Comparison of ENCODE assay signal across 22 cellular contexts in the genomic region with DNA sequence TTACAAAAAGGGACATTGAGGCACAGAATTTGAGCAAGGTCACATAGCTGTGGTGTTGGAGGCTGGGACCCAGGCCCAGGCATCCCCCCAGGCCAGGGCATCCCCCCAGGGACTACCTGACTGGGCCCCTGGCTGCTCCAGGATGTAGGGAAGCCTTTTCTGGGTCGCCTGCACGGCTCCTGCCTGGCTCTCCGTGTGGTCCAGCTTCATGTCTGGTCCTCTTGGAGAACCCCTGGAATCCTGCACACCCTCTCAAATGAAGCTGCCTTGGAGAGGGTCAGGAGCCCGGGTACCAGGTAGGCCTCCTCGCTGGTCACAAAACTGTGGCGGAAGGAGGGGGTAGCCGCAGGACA. TPM values are rescaled to one million over a fixed set of nuclear protein-coding genes. Genes with fewer than 3 reads are reported as not detected.
DNase-seq lines count a peak whose midpoint lies in the region; ATAC-seq, FAIRE-seq and TF ChIP-seq lines count a peak whose summit lies in the region.
"Had no signal": no experiment of that assay in that cellular context is flagged by ENCODE, and none has a peak within 500 bp of the region (broad histone marks: within the 10 kb centered on the region; RNA-seq: fewer than 3 reads in every experiment).

No MANE protein-coding gene starts in this region.

- H3K9ac ChIP-seq in Loucy (ENCODE audit: low read depth, low read length, poor library complexity, severe bottlenecking) = no peak overlapping the region
- H3K9ac ChIP-seq in HepG2 (ENCODE audit: insufficient read depth, low read depth, low read length) = no peak overlapping the region

- H3K36me3 ChIP-seq in Loucy (ENCODE audit: insufficient read depth, low read length) (no peaks in the 10 kb centered on the region), HepG2 (replicated peaks in 1 of 2; ENCODE audit: control insufficient read depth in 1 of 2, insufficient read depth in 2 of 2, low read length in 2 of 2) (no peaks in the 10 kb centered on the region; a peak in 1 of 5 replicates), upper lobe of right lung (no peaks in the 10 kb centered on the region), small intestine (ENCODE audit: control insufficient read depth in 2 of 2, insufficient read depth in 2 of 2, low read length in 2 of 2) (no peaks in the 10 kb centered on the region)
- H3K36me3 ChIP-seq: HAP-1 had no signal

- TF ChIP-seq EP300 in HepG2 (IDR thresholded peaks at IDR 0.05; ENCODE audit: low read depth in 2 of 2, low read length in 2 of 2) = no peak
- TF ChIP-seq EP300 in HepG2 (CRISPR knock-in tag; IDR thresholded peaks at IDR 0.05; ENCODE audit: borderline replicate concordance) = no peak

- 0 out of 2 replicates have a peak overlapping the region, but pooled peaks have one; percentile 73 for H2AFZ ChIP-seq in Loucy (ENCODE audit: low read length)
- H2AFZ ChIP-seq in HepG2 (ENCODE audit: low read length) = no peak overlapping the region

- H3F3A ChIP-seq in Loucy (ENCODE audit: low read depth) = no peaks in the 10 kb centered on the region

- H3K4me2 ChIP-seq in Loucy (ENCODE audit: low read depth, low read length, poor library complexity, severe bottlenecking) = no peak overlapping the region
- H3K4me2 ChIP-seq in HepG2 (ENCODE audit: low read depth, low read length) = peak overlapping the region; percentile 75

- intact Hi-C loops in cardiac septum (cut with DNase I) (no loop called here), right cardiac atrium (cut with DNase I) (no loop called here), HepG2 (cut with micrococcal nuclease; ENCODE audit: unreplicated experiment) (no loop called here), upper lobe of right lung (cut with DNase I) (no loop called here)

- in situ Hi-C loops in HepG2 (cut with HindIII; ENCODE audit: extremely low pct_ligation_motif_present, low pct_unique_long_range_greater_than_20kb) = no loop called here

- POLR2A ChIA-PET in HepG2 (lab: Yijun Ruan, JAX) = interaction anchor here (1.0 kb wide), 2 partner anchors 8 to 9 kb away, joined by 3 read pairs; no protein-coding TSS in a partner anchor

- H3K27me3 ChIP-seq in right cardiac atrium (ENCODE audit: control insufficient read depth, insufficient read depth) (no peaks in the 10 kb centered on the region), Loucy (ENCODE audit: insufficient read depth, low read length, poor library complexity, severe bottlenecking) (peaks cover 9% of the 10 kb centered on the region), HepG2 (ENCODE audit: control insufficient read depth in 1 of 2, insufficient read depth in 2 of 2, low read length in 2 of 2) (peaks cover 4 to 28% of the 10 kb centered on the region in 2 experiments; a peak in 4 of 5 replicates), upper lobe of right lung (no peaks in the 10 kb centered on the region), small intestine (ENCODE audit: control insufficient read depth in 2 of 2, insufficient read depth in 2 of 2, low read length in 2 of 2) (no peaks in the 10 kb centered on the region)

- DNase-seq in cardiac septum (ENCODE audit: low spot score) = peak; percentile 51
- no peak for DNase-seq in right cardiac atrium
- DNase-seq in HepG2 (ENCODE audit: low spot score) = no peak
- DNase-seq in upper lobe of right lung = peak; percentile 48
- DNase-seq in small intestine = no peak
- DNase-seq in AG20443 (ENCODE audit: low spot score) = no peak
- no peak for DNase-seq in middle frontal gyrus (ENCODE audit: extremely low spot score, low spot score)
- DNase-seq: Calu3, DMS79, KBM-7, NCI-H1092, NCI-H1694, NCI-H446 treated with DMSO at 0.1 percent for 48 hours, NCI-H748 treated with DMSO at 0.1 percent for 48 hours, PC-9 had no signal

- FAIRE-seq in HepG2 (lab: Jason Lieb, UNC) = no peak
- no peak for FAIRE-seq in small intestine (lab: Jason Lieb, UNC)
- FAIRE-seq: A204.1, G401.6, HTR-8/SVneo had no signal

- H3K9me3 ChIP-seq in right cardiac atrium (ENCODE audit: control insufficient read depth, low read length) = no peaks in the 10 kb centered on the region
- no peaks in the 10 kb centered on the region for H3K9me3 ChIP-seq in Loucy (ENCODE audit: insufficient read depth, low read depth, low read length)
- H3K9me3 ChIP-seq in HepG2 (ENCODE audit: low read length) = no peaks in the 10 kb centered on the region
- no peaks in the 10 kb centered on the region for H3K9me3 ChIP-seq in upper lobe of right lung
- H3K9me3 ChIP-seq in small intestine (ENCODE audit: control insufficient read depth, low read depth) = no peaks in the 10 kb centered on the region
- H3K9me3 ChIP-seq: HAP-1 had no signal

- no peaks in the 10 kb centered on the region for H3K9me2 ChIP-seq in Loucy (replicated peaks; ENCODE audit: low read depth, low read length)

- CTCF ChIA-PET in HepG2 (lab: Yijun Ruan, JAX; ENCODE audit: low intra/inter-chr PET ratio, low total read pairs) = interaction anchor here (1.8 kb wide), 1 partner anchor 16 kb away, joined by 5 read pairs; no protein-coding TSS in a partner anchor

- H3K4me3 ChIP-seq in right cardiac atrium (ENCODE audit: low read length) (no peak overlapping the region), Loucy (ENCODE audit: low read length, poor library complexity, severe bottlenecking) (no peak overlapping the region), HepG2 (replicated peaks in 1 of 3; ENCODE audit: insufficient read depth in 1 of 3, low read depth in 2 of 3, low read length in 3 of 3) (peak overlapping the region in 1 of 3 experiments; percentile 55; a peak in 1 of 6 replicates), upper lobe of right lung (no peak overlapping the region), small intestine (ENCODE audit: low read depth in 1 of 2, low read length in 2 of 2) (no peak overlapping the region)

- TF ChIP-seq POLR2A in HepG2 (IDR thresholded peaks at IDR 0.05; ENCODE audit: insufficient read depth in 1 of 2, low read depth in 2 of 2, low read length in 2 of 2) = no peak

- no peak for TF ChIP-seq RAD21 in HepG2 (CRISPR knock-in tag; IDR thresholded peaks at IDR 0.05)

- WGBS in right cardiac atrium = 96% methylated on average over 7 of the region's 7 CpGs
- WGBS in HepG2 (ENCODE audit: low lambda C conversion rate) = 51% methylated on average over 7 of the region's 7 CpGs
- WGBS in small intestine, 3 donors = 93 to 95% (median 94%) methylated on average over 7 of the region's 7 CpGs

- ATAC-seq in right cardiac atrium (no peak), HepG2 (peak; percentile 5; the same call in 2 of the 3 replicates), upper lobe of right lung (no peak)

- H3K4me1 ChIP-seq in right cardiac atrium (ENCODE audit: control insufficient read depth, insufficient read depth, low read length) (no peaks in the 10 kb centered on the region), Loucy (ENCODE audit: insufficient read depth, low read length, poor library complexity, severe bottlenecking) (peaks cover 5% of the 10 kb centered on the region), HepG2 (ENCODE audit: insufficient read depth, low read length) (peaks cover 28% of the 10 kb centered on the region), upper lobe of right lung (peaks cover 14% of the 10 kb centered on the region), small intestine (ENCODE audit: control insufficient read depth in 2 of 2, insufficient read depth in 1 of 2, low read depth in 1 of 2, low read length in 1 of 2) (peaks cover 0 to 2% of the 10 kb centered on the region in 2 donors)

- no peaks in the 10 kb centered on the region for H3K79me2 ChIP-seq in Loucy (ENCODE audit: insufficient read depth, low read length)
- H3K79me2 ChIP-seq in HepG2 (ENCODE audit: insufficient read depth, low read length) = no peaks in the 10 kb centered on the region

- no peak for TF ChIP-seq CTCF in Loucy (conservative IDR thresholded peaks at IDR 0.05; ENCODE audit: low read length)
- no peak for TF ChIP-seq CTCF in HepG2 (CRISPR knock-in tag; IDR thresholded peaks at IDR 0.05)
- TF ChIP-seq CTCF in upper lobe of right lung (IDR thresholded peaks at IDR 0.05) = no peak

- no TSS peak for BruUV-seq in HepG2 (replicated peaks; lab: Mats Ljungman, UMichigan)

- no peak overlapping the region for H3K27ac ChIP-seq in right cardiac atrium (ENCODE audit: low read length)
- no peak overlapping the region for H3K27ac ChIP-seq in HepG2 (ENCODE audit: extremely low read length, insufficient read depth, low read length)
- no peak overlapping the region for H3K27ac ChIP-seq in upper lobe of right lung
- H3K27ac ChIP-seq in small intestine (ENCODE audit: low read depth in 1 of 2, low read length in 1 of 2) = no peak overlapping the region
- H3K27ac ChIP-seq: PC-9, SK-N-MC had no signal

- H4K20me1 ChIP-seq in Loucy (ENCODE audit: insufficient read depth, low read length, poor library complexity, severe bottlenecking) = no peaks in the 10 kb centered on the region
- H4K20me1 ChIP-seq in HepG2 (ENCODE audit: insufficient read depth, low read length) = no peaks in the 10 kb centered on the region

RNA-seq across cellular contexts. Expression of a gene that starts 0.9 kb away (rescaled TPM):
- total RNA-seq in cardiac septum (7.1 TPM), right cardiac atrium (10 to 100 TPM; 19.1 to 33.2 (median 28.4) TPM), HepG2 (2016; rRNA removed; fragmentation: Illumina TruSeq; extraction: Trizol) (3.1 and 4.0 TPM in 2 replicates), upper lobe of right lung (7.4 TPM)
- polyA plus RNA-seq in right cardiac atrium (16.0 TPM), HepG2 (2011; rRNA removed) (6.6 and 7.8 TPM in 2 replicates), small intestine (1 to 10 TPM in 1 of 3 donors, under 1 TPM in 2; under 0.01 to 2.7 (median 0.27) TPM)
- total RNA-seq in HepG2 (2016; cell fraction: cytosol; rRNA removed; fragmentation: Illumina TruSeq; extraction: Trizol; ENCODE audit: low read depth) = 1.9 and 2.7 TPM in 2 replicates
- total RNA-seq in HepG2 (2016; cell fraction: insoluble cytoplasmic fraction; rRNA removed; fragmentation: Illumina TruSeq; extraction: Trizol) = 2.4 and 4.3 TPM in 2 replicates
- total RNA-seq in HepG2 (2016; cell fraction: membrane; rRNA removed; fragmentation: Illumina TruSeq; extraction: Trizol) = 1.9 and 2.3 TPM in 2 replicates
- total RNA-seq in HepG2 (2016; cell fraction: nucleus; rRNA removed; fragmentation: Illumina TruSeq; extraction: Trizol) = 7.6 and 9.5 TPM in 2 replicates
- polyA plus RNA-seq in HepG2 (2011; cell fraction: cytosol; rRNA removed) = 3.6 and 4.4 TPM in 2 replicates
- 23.5 and 27.3 TPM in 2 replicates for polyA plus RNA-seq in HepG2 (2011; cell fraction: nucleus; rRNA removed)
- 5.9 and 7.3 TPM in 2 replicates for polyA plus RNA-seq in HepG2 (2012)
- polyA plus RNA-seq in HepG2 (2016; cell fraction: cytosol; fragmentation: Illumina TruSeq; extraction: Trizol; ENCODE audit: low read depth) = 0.35 and 0.41 TPM in 2 replicates
- 2.4 and 3.9 TPM in 2 replicates for polyA plus RNA-seq in HepG2 (2016; cell fraction: insoluble cytoplasmic fraction; fragmentation: Illumina TruSeq; extraction: Trizol; ENCODE audit: low read depth)
- polyA plus RNA-seq in HepG2 (2016; cell fraction: membrane; fragmentation: Illumina TruSeq; extraction: Trizol; ENCODE audit: low read depth) = 0.68 TPM in 2 replicates
- 18.1 and 20.4 TPM in 2 replicates for polyA plus RNA-seq in HepG2 (2016; cell fraction: nucleus; fragmentation: Illumina TruSeq; extraction: Trizol; ENCODE audit: insufficient read depth, low read depth)
- polyA minus RNA-seq in HepG2 (2011; rRNA and poly(A)+ RNA removed; ENCODE audit: low replicate concordance) = 25.8 and 30.0 TPM in 2 replicates
- polyA minus RNA-seq in HepG2 (2011; cell fraction: cytosol; rRNA and poly(A)+ RNA removed) = 7.9 and 9.1 TPM in 2 replicates
- 13.4 and 15.3 TPM in 2 replicates for polyA minus RNA-seq in HepG2 (2011; cell fraction: nucleus; rRNA and poly(A)+ RNA removed)

RNA-seq across cellular contexts. Expression of a gene that starts 34.5 kb away (rescaled TPM):
- total RNA-seq in cardiac septum (0.59 TPM), right cardiac atrium (1 to 10 TPM; 1.6 to 4.6 (median 2.3) TPM), HepG2 (2016; rRNA removed; fragmentation: Illumina TruSeq; extraction: Trizol) (26.5 and 28.6 TPM in 2 replicates), upper lobe of right lung (2.9 TPM)
- polyA plus RNA-seq in right cardiac atrium (2.8 TPM), HepG2 (2011; rRNA removed) (23.9 and 30.3 TPM in 2 replicates), small intestine (10 to 100 TPM in 1 of 3 donors, 1 to 10 TPM in 1, under 1 TPM in 1; 0.67 to 15.5 (median 1.6) TPM)
- 15.7 and 18.2 TPM in 2 replicates for total RNA-seq in HepG2 (2016; cell fraction: cytosol; rRNA removed; fragmentation: Illumina TruSeq; extraction: Trizol; ENCODE audit: low read depth)
- total RNA-seq in HepG2 (2016; cell fraction: insoluble cytoplasmic fraction; rRNA removed; fragmentation: Illumina TruSeq; extraction: Trizol) = 23.7 and 27.5 TPM in 2 replicates
- total RNA-seq in HepG2 (2016; cell fraction: membrane; rRNA removed; fragmentation: Illumina TruSeq; extraction: Trizol) = 24.4 and 25.4 TPM in 2 replicates
- 23.6 and 27.9 TPM in 2 replicates for total RNA-seq in HepG2 (2016; cell fraction: nucleus; rRNA removed; fragmentation: Illumina TruSeq; extraction: Trizol)
- 11.8 and 18.1 TPM in 2 replicates for polyA plus RNA-seq in HepG2 (2011; cell fraction: cytosol; rRNA removed)
- polyA plus RNA-seq in HepG2 (2011; cell fraction: nucleus; rRNA removed) = 104 and 135 TPM in 2 replicates
- 12.2 and 19.3 TPM in 2 replicates for polyA plus RNA-seq in HepG2 (2012)
- 13.9 and 14.3 TPM in 2 replicates for polyA plus RNA-seq in HepG2 (2016; cell fraction: cytosol; fragmentation: Illumina TruSeq; extraction: Trizol; ENCODE audit: low read depth)
- polyA plus RNA-seq in HepG2 (2016; cell fraction: insoluble cytoplasmic fraction; fragmentation: Illumina TruSeq; extraction: Trizol; ENCODE audit: low read depth) = 37.5 and 41.0 TPM in 2 replicates
- 24.3 and 27.2 TPM in 2 replicates for polyA plus RNA-seq in HepG2 (2016; cell fraction: membrane; fragmentation: Illumina TruSeq; extraction: Trizol; ENCODE audit: low read depth)
- 82.1 and 85.7 TPM in 2 replicates for polyA plus RNA-seq in HepG2 (2016; cell fraction: nucleus; fragmentation: Illumina TruSeq; extraction: Trizol; ENCODE audit: insufficient read depth, low read depth)
- polyA minus RNA-seq in HepG2 (2011; rRNA and poly(A)+ RNA removed; ENCODE audit: low replicate concordance) = 12.7 and 26.2 TPM in 2 replicates
- polyA minus RNA-seq in HepG2 (2011; cell fraction: cytosol; rRNA and poly(A)+ RNA removed) = 7.7 and 12.2 TPM in 2 replicates
- polyA minus RNA-seq in HepG2 (2011; cell fraction: nucleus; rRNA and poly(A)+ RNA removed) = 12.3 and 21.4 TPM in 2 replicates

RNA-seq across cellular contexts. Expression of a gene that starts 34.7 kb away (rescaled TPM):
- total RNA-seq in cardiac septum (104 TPM), right cardiac atrium (100 to 1,000 TPM; 123 to 146 (median 135) TPM), HepG2 (2016; rRNA removed; fragmentation: Illumina TruSeq; extraction: Trizol) (134 and 166 TPM in 2 replicates), upper lobe of right lung (194 TPM)
- polyA plus RNA-seq in right cardiac atrium (84.5 TPM), HepG2 (2011; rRNA removed) (103 and 142 TPM in 2 replicates), small intestine (100 to 1,000 TPM in 2 of 3 donors, 10 to 100 TPM in 1; 99.1 to 190 (median 159) TPM)
- total RNA-seq in HepG2 (2016; cell fraction: cytosol; rRNA removed; fragmentation: Illumina TruSeq; extraction: Trizol; ENCODE audit: low read depth) = 35.5 and 37.6 TPM in 2 replicates
- 133 and 171 TPM in 2 replicates for total RNA-seq in HepG2 (2016; cell fraction: insoluble cytoplasmic fraction; rRNA removed; fragmentation: Illumina TruSeq; extraction: Trizol)
- total RNA-seq in HepG2 (2016; cell fraction: membrane; rRNA removed; fragmentation: Illumina TruSeq; extraction: Trizol) = 59.1 and 63.3 TPM in 2 replicates
- 64.5 and 74.2 TPM in 2 replicates for total RNA-seq in HepG2 (2016; cell fraction: nucleus; rRNA removed; fragmentation: Illumina TruSeq; extraction: Trizol)
- 112 and 159 TPM in 2 replicates for polyA plus RNA-seq in HepG2 (2011; cell fraction: cytosol; rRNA removed)
- polyA plus RNA-seq in HepG2 (2011; cell fraction: nucleus; rRNA removed) = 105 and 142 TPM in 2 replicates
- 149 and 254 TPM in 2 replicates for polyA plus RNA-seq in HepG2 (2012)
- polyA plus RNA-seq in HepG2 (2016; cell fraction: cytosol; fragmentation: Illumina TruSeq; extraction: Trizol; ENCODE audit: low read depth) = 26.3 and 26.7 TPM in 2 replicates
- 147 and 154 TPM in 2 replicates for polyA plus RNA-seq in HepG2 (2016; cell fraction: insoluble cytoplasmic fraction; fragmentation: Illumina TruSeq; extraction: Trizol; ENCODE audit: low read depth)
- 40.9 and 46.0 TPM in 2 replicates for polyA plus RNA-seq in HepG2 (2016; cell fraction: membrane; fragmentation: Illumina TruSeq; extraction: Trizol; ENCODE audit: low read depth)
- 89.4 and 93.0 TPM in 2 replicates for polyA plus RNA-seq in HepG2 (2016; cell fraction: nucleus; fragmentation: Illumina TruSeq; extraction: Trizol; ENCODE audit: insufficient read depth, low read depth)
- 99.8 and 124 TPM in 2 replicates for polyA minus RNA-seq in HepG2 (2011; rRNA and poly(A)+ RNA removed; ENCODE audit: low replicate concordance)
- polyA minus RNA-seq in HepG2 (2011; cell fraction: cytosol; rRNA and poly(A)+ RNA removed) = 50.9 and 77.1 TPM in 2 replicates
- 83.3 and 131 TPM in 2 replicates for polyA minus RNA-seq in HepG2 (2011; cell fraction: nucleus; rRNA and poly(A)+ RNA removed)

RNA-seq across cellular contexts. Expression of a gene that starts 58.4 kb away (rescaled TPM):
- total RNA-seq in cardiac septum (1.2 TPM), right cardiac atrium (100 to 1,000 TPM; 115 to 521 (median 226) TPM), HepG2 (2016; rRNA removed; fragmentation: Illumina TruSeq; extraction: Trizol) (3.8 and 5.7 TPM in 2 replicates), upper lobe of right lung (3.6 TPM)
- polyA plus RNA-seq in right cardiac atrium (322 TPM), HepG2 (2011; rRNA removed) (3.7 and 6.1 TPM in 2 replicates), small intestine (under 1 TPM in 1 of 3 donors, not detected in 2; 0.16 TPM)
- total RNA-seq in HepG2 (2016; cell fraction: cytosol; rRNA removed; fragmentation: Illumina TruSeq; extraction: Trizol; ENCODE audit: low read depth) = 3.1 and 3.6 TPM in 2 replicates
- total RNA-seq in HepG2 (2016; cell fraction: insoluble cytoplasmic fraction; rRNA removed; fragmentation: Illumina TruSeq; extraction: Trizol) = 2.8 and 5.0 TPM in 2 replicates
- 3.2 and 3.4 TPM in 2 replicates for total RNA-seq in HepG2 (2016; cell fraction: membrane; rRNA removed; fragmentation: Illumina TruSeq; extraction: Trizol)
- total RNA-seq in HepG2 (2016; cell fraction: nucleus; rRNA removed; fragmentation: Illumina TruSeq; extraction: Trizol) = 2.4 and 2.6 TPM in 2 replicates
- polyA plus RNA-seq in HepG2 (2011; cell fraction: cytosol; rRNA removed) = 4.3 and 4.4 TPM in 2 replicates
- 6.0 and 7.0 TPM in 2 replicates for polyA plus RNA-seq in HepG2 (2011; cell fraction: nucleus; rRNA removed)
- polyA plus RNA-seq in HepG2 (2012) = 2.5 and 2.7 TPM in 2 replicates
- 2.2 TPM in 2 replicates for polyA plus RNA-seq in HepG2 (2016; cell fraction: cytosol; fragmentation: Illumina TruSeq; extraction: Trizol; ENCODE audit: low read depth)
- 4.9 and 5.8 TPM in 2 replicates for polyA plus RNA-seq in HepG2 (2016; cell fraction: insoluble cytoplasmic fraction; fragmentation: Illumina TruSeq; extraction: Trizol; ENCODE audit: low read depth)
- 2.6 and 2.9 TPM in 2 replicates for polyA plus RNA-seq in HepG2 (2016; cell fraction: membrane; fragmentation: Illumina TruSeq; extraction: Trizol; ENCODE audit: low read depth)
- polyA plus RNA-seq in HepG2 (2016; cell fraction: nucleus; fragmentation: Illumina TruSeq; extraction: Trizol; ENCODE audit: insufficient read depth, low read depth) = 4.3 and 5.1 TPM in 2 replicates
- 0.30 and 3.0 TPM in 2 replicates for polyA minus RNA-seq in HepG2 (2011; rRNA and poly(A)+ RNA removed; ENCODE audit: low replicate concordance)
- 1.1 and 1.3 TPM in 2 replicates for polyA minus RNA-seq in HepG2 (2011; cell fraction: cytosol; rRNA and poly(A)+ RNA removed)
- 2.3 and 2.9 TPM in 2 replicates for polyA minus RNA-seq in HepG2 (2011; cell fraction: nucleus; rRNA and poly(A)+ RNA removed)
- total RNA-seq: Calu3; CD4-positive, alpha-beta T cell; PC-9 had no signal

Comparison
In these comparisons a context has a peak if more than half of its experiments do, and no peak if none do; other contexts are left out.
1. DNase-seq: peak in cardiac septum (single experiment) and upper lobe of right lung (single experiment); none in right cardiac atrium (0 of 3), HepG2 (single experiment), small intestine (single experiment), AG20443 (single experiment) and middle frontal gyrus (single experiment).